Comparison of ENCODE assay signal across 8 cellular contexts in the genomic region with DNA sequence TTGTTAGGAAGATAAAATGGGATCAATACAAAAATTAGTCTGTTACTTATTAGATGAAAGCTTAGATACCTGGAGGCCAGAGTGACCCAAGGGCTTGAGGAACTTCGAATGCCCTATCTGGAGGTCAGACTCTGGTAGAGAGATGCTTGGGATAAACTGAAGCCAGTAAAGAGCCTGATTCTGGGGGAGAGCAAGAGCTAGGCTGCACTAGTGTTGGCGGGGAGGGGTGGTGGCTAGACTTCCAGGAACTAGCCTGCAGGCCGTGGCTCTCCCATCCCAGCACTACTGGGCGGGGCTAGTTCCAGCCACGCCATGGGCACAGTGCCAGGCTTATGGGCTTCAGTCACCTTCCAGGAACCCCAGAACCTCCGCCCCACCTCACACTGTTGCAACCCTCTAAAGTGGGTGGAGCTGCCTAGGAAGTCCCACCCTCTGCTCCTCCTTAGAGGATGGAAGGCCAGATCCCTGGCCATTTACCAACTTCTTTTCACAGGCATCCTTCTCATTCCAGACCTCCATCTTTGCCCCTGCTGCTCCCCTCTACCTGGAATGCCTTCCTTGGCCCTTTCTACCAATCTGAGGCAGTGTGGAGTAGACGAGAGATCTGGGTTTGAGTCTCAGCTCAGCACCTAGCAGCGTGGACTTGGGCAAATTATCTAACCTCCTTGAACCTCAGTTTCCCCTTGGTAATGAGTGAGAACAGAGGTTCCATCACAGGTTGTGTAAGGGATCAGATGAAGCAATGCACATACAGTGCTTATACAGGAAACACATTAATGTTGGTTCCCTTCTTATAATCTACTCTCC. TPM values are rescaled to one million over a fixed set of nuclear protein-coding genes. Genes with fewer than 3 reads are reported as not detected.
DNase-seq lines count a peak whose midpoint lies in the region; ATAC-seq and TF ChIP-seq lines count a peak whose summit lies in the region.

No MANE protein-coding gene starts in this region.

- in situ Hi-C loops in brain microvascular endothelial cell (cut with HindIII; ENCODE audit: low pct_ligation_motif_present, low sequenced_read_pairs): no loop called here

- no peak for TF ChIP-seq POLR2A in right lobe of liver (IDR thresholded peaks at IDR 0.05)

- peaks cover 7 to 29% (median 14%) of the 10 kb centered on the region in 4 donors for H3K4me1 Mint-ChIP-seq in CD4-positive, alpha-beta memory T cell

- TF ChIP-seq CTCF in right lobe of liver (IDR thresholded peaks at IDR 0.05): no peak
- no peak for TF ChIP-seq CTCF in GM10248 (IDR thresholded peaks at IDR 0.05; ENCODE audit: control extremely low read depth, extremely low read depth, low read depth, missing control alignments)
- TF ChIP-seq CTCF in brain microvascular endothelial cell (IDR thresholded peaks at IDR 0.05; ENCODE audit: low read depth, low read length, missing control alignments): no peak

- H3K9me3 ChIP-seq in adipocyte (ENCODE audit: control insufficient read depth, low read length) (no peaks in the 10 kb centered on the region), right lobe of liver (no peaks in the 10 kb centered on the region)
- no peaks in the 10 kb centered on the region for H3K9me3 ChIP-seq in CD4-positive, alpha-beta memory T cell (ENCODE audit: control insufficient read depth in 1 of 2, low read length in 2 of 2)

- H3K9me3 Mint-ChIP-seq in CD4-positive, alpha-beta memory T cell: no peaks in the 10 kb centered on the region

- H3K4me3 Mint-ChIP-seq in CD4-positive, alpha-beta memory T cell: peak overlapping the region in 1 of 8 donors; percentile 31

- peak; percentile 66 to 76 (median 68) for ATAC-seq in right lobe of liver

- H3K27me3 ChIP-seq in adipocyte (replicated peaks; ENCODE audit: control insufficient read depth, insufficient read depth, low read length) (no peaks in the 10 kb centered on the region), right lobe of liver (no peaks in the 10 kb centered on the region), brain microvascular endothelial cell (replicated peaks) (peaks cover 5% of the 10 kb centered on the region)
- H3K27me3 ChIP-seq in CD4-positive, alpha-beta memory T cell (ENCODE audit: insufficient read depth, low read length): peaks cover under 1% of the 10 kb centered on the region

- intact Hi-C loops in right lobe of liver (cut with DNase I): no loop called here
- intact Hi-C loops in CD4-positive, alpha-beta memory T cell (cut with micrococcal nuclease): no loop called here

- WGBS in right lobe of liver (ENCODE audit: insufficient coverage, low coverage, low lambda C conversion rate, missing lambda C conversion rate): 77% methylated on average over 4 of the region's 8 CpGs

- CTCF ChIA-PET in GM10248 (lab: Yijun Ruan, JAX): interaction anchor here (1.2 to 11.1 kb wide), 7 partner anchors 11 to 92 kb away, joined by 3 to 59 read pairs (median 5); a partner anchor contains a TSS
- CTCF ChIA-PET in CD4-positive, alpha-beta memory T cell (lab: Charles Lee; ENCODE audit: partially characterized antibody): interaction anchor here (1.0 to 2.9 kb wide), 6 partner anchors 11 to 61 kb away, joined by 3 to 16 read pairs (median 4); a partner anchor contains a TSS

- H3K27ac ChIP-seq in right lobe of liver: no peak overlapping the region
- no peak overlapping the region for H3K27ac ChIP-seq in brain microvascular endothelial cell
- no peak overlapping the region for H3K27ac ChIP-seq in CD4-positive, alpha-beta memory T cell (ENCODE audit: low read depth, low read length)

- H3K4me1 ChIP-seq in adipocyte (ENCODE audit: control insufficient read depth, insufficient read depth, low read length) (peaks cover 9% of the 10 kb centered on the region), right lobe of liver (peaks cover 0 to 19% (median 0%) of the 10 kb centered on the region in 4 donors)
- H3K4me1 ChIP-seq in CD4-positive, alpha-beta memory T cell (ENCODE audit: insufficient read depth, low read length): peaks cover 16% of the 10 kb centered on the region

- DNase-seq in D341Med (ENCODE audit: low spot score) (peak; percentile 43), NCI-H187 (lab: John Stamatoyannopoulos, UW) (peak; percentile 48 to 73), adipocyte (ENCODE audit: low read depth) (peak; percentile 54), right lobe of liver (peak; percentile 80 to 90 (median 87)), GM10248 (ENCODE audit: extremely low spot score) (no peak), brain microvascular endothelial cell (no peak), cerebellum (ENCODE audit: low spot score) (no peak)
- DNase-seq in CD4-positive, alpha-beta memory T cell: no peak

- peaks cover 8 to 19% of the 10 kb centered on the region in 2 donors for H3K27me3 Mint-ChIP-seq in CD4-positive, alpha-beta memory T cell

- peak overlapping the region in 1 of 7 donors; percentile 32 for H3K27ac Mint-ChIP-seq in CD4-positive, alpha-beta memory T cell

- H3K4me3 ChIP-seq in adipocyte (ENCODE audit: low read length): no peak overlapping the region
- no peak overlapping the region for H3K4me3 ChIP-seq in right lobe of liver
- H3K4me3 ChIP-seq in brain microvascular endothelial cell (ENCODE audit: low read depth, low read length): no peak overlapping the region
- H3K4me3 ChIP-seq in CD4-positive, alpha-beta memory T cell (ENCODE audit: low read length in 2 of 2): no peak overlapping the region

- no peaks in the 10 kb centered on the region for H3K36me3 Mint-ChIP-seq in CD4-positive, alpha-beta memory T cell

- POLR2A ChIA-PET in GM10248 (lab: Yijun Ruan, JAX): interaction anchor here (0.5 kb wide), 1 partner anchor 20 kb away, joined by 3 read pairs; no protein-coding TSS in a partner anchor
- POLR2A ChIA-PET in CD4-positive, alpha-beta memory T cell (lab: Charles Lee; ENCODE audit: partially characterized antibody): interaction anchor here (1.1 to 1.6 kb wide), 2 partner anchors 17 to 26 kb away, joined by 4 to 5 read pairs; a partner anchor contains a TSS

- no peak overlapping the region for H3K9ac ChIP-seq in adipocyte (ENCODE audit: low read length)

- H3K36me3 ChIP-seq in adipocyte (ENCODE audit: control insufficient read depth, insufficient read depth, low read length, severe bottlenecking): no peaks in the 10 kb centered on the region
- no peaks in the 10 kb centered on the region for H3K36me3 ChIP-seq in right lobe of liver
- H3K36me3 ChIP-seq in brain microvascular endothelial cell (replicated peaks): no peaks in the 10 kb centered on the region
- H3K36me3 ChIP-seq in CD4-positive, alpha-beta memory T cell (ENCODE audit: insufficient read depth, low read length): no peaks in the 10 kb centered on the region

RNA-seq across cellular contexts. Expression of a gene that starts 6.3 kb away (rescaled TPM):
- total RNA-seq in right lobe of liver (1 to 10 TPM in 3 of 6 experiments, under 1 TPM in 3; 0.46 to 2.8 (median 0.99) TPM), cerebellum (1.3 TPM)
- total RNA-seq in CD4-positive, alpha-beta memory T cell: not detected
- under 1 TPM in 1 of 2 donors, not detected in 1; 0.25 TPM for polyA plus RNA-seq in CD4-positive, alpha-beta memory T cell

RNA-seq across cellular contexts. Expression of a gene that starts 17.8 kb away (rescaled TPM):
- total RNA-seq in right lobe of liver (10 to 100 TPM; 67.3 to 89.2 (median 74.9) TPM), cerebellum (52.3 TPM)
- 10 to 100 TPM; 81.6 to 92.0 TPM for total RNA-seq in CD4-positive, alpha-beta memory T cell
- polyA plus RNA-seq in CD4-positive, alpha-beta memory T cell: 100 to 1,000 TPM; 149 to 200 TPM

RNA-seq across cellular contexts. Expression of a gene that starts 26.6 kb away (rescaled TPM):
- 100 to 1,000 TPM in 5 of 6 experiments, 10 to 100 TPM in 1; 87.3 to 211 (median 161) TPM for total RNA-seq in right lobe of liver
- total RNA-seq in CD4-positive, alpha-beta memory T cell: 1,000 to 10,000 TPM in 1 of 2 experiments, 100 to 1,000 TPM in 1; 986 to 1,061 TPM
- 100 to 1,000 TPM; 756 to 958 TPM for polyA plus RNA-seq in CD4-positive, alpha-beta memory T cell
- 451 TPM for total RNA-seq in cerebellum

RNA-seq across cellular contexts. Expression of a gene that starts 27.2 kb away (rescaled TPM):
- total RNA-seq in right lobe of liver (10 to 100 TPM; 14.4 to 23.7 (median 20.1) TPM), cerebellum (149 TPM)
- total RNA-seq in CD4-positive, alpha-beta memory T cell: 10 to 100 TPM; 71.0 to 76.3 TPM
- 10 to 100 TPM; 13.3 to 19.2 TPM for polyA plus RNA-seq in CD4-positive, alpha-beta memory T cell

RNA-seq across cellular contexts. Expression of a gene that starts 57.2 kb away (rescaled TPM):
- total RNA-seq in right lobe of liver (under 1 TPM in 1 of 6 experiments, not detected in 5; 0.35 TPM), cerebellum (0.36 TPM)
- total RNA-seq in CD4-positive, alpha-beta memory T cell: under 1 TPM in 1 of 2 experiments, not detected in 1; 0.36 TPM
- polyA plus RNA-seq in CD4-positive, alpha-beta memory T cell: not detected

Comparison
In these comparisons a context has a peak if more than half of its experiments do, and no peak if none do; other contexts are left out.
1. DNase-seq: peak in D341Med (single experiment), NCI-H187 (2 of 2), adipocyte (single experiment) and right lobe of liver (3 of 3); none in GM10248 (single experiment), brain microvascular endothelial cell (single experiment), CD4-positive, alpha-beta memory T cell (0 of 5) and cerebellum (single experiment).